16 cellular contexts compared by ENCODE assay signal in genomic region chr18:33830210-33830609, GRCh38.
A peak's percentile ranks its signal among the peaks of the same experiment; 100 is the strongest.
DNase-seq lines count a peak whose midpoint lies in the region; ATAC-seq, FAIRE-seq and TF ChIP-seq lines count a peak whose summit lies in the region.
"Had no signal": no experiment of that assay in that cellular context is flagged by ENCODE, and none has a peak within 500 bp of the region (broad histone marks: within the 10 kb centered on the region; RNA-seq: fewer than 3 reads in every experiment).

No MANE protein-coding gene starts in this region.

- TF ChIP-seq CTCF in VCaP (conservative IDR thresholded peaks at IDR 0.05) = no peak

- H3K27ac ChIP-seq in VCaP (peak overlapping the region; percentile 69), small intestine (ENCODE audit: low read depth in 1 of 2, low read length in 1 of 2) (no peak overlapping the region)
- H3K27ac ChIP-seq: BLaER1 treated with 17β-estradiol and CSF1 and Interleukin-3, amounts not matched to agents 10 nM and 100 nM; GM23248; HL-60 had no signal

- 26 to 77% (median 54%) methylated on average over 1 of the region's 1 CpG for WGBS in small intestine, 3 donors

- no peak for FAIRE-seq in small intestine (lab: Jason Lieb, UNC)
- FAIRE-seq: G401.6, GM12891, GM19239 had no signal

- H3K4me3 ChIP-seq in small intestine (ENCODE audit: low read depth in 1 of 2, low read length in 2 of 2) = no peak overlapping the region
- H3K4me3 ChIP-seq: BLaER1 treated with 17β-estradiol and CSF1 and Interleukin-3, amounts not matched to agents 10 nM and 100 nM; GM23248; HAP-1 had no signal

- H3K9me3 ChIP-seq in small intestine (ENCODE audit: control insufficient read depth, low read depth) = no peaks in the 10 kb centered on the region
- H3K9me3 ChIP-seq: HAP-1 had no signal

- H3K27me3 ChIP-seq in small intestine (ENCODE audit: control insufficient read depth in 2 of 2, insufficient read depth in 2 of 2, low read length in 2 of 2) = no peaks in the 10 kb centered on the region
- H3K27me3 ChIP-seq: BLaER1 treated with 17β-estradiol and CSF1 and Interleukin-3, amounts not matched to agents 10 nM and 100 nM had no signal

- DNase-seq in NCI-H1417 treated with DMSO at 0.1 percent for 48 hours (lab: John Stamatoyannopoulos, UW) (peak; percentile 21), NCI-H1417 (lab: John Stamatoyannopoulos, UW) (no peak), DMS53 (lab: John Stamatoyannopoulos, UW) (peak; percentile 61), small intestine (peak; percentile 53), dermis blood vessel endothelial cell (no peak)
- DNase-seq in stimulated activated naive CD8-positive, alpha-beta T cell treated with anti-CD3 and anti-CD28 coated beads, Interleukin-15, Interleukin-2, amounts not matched to agents 100 U/mL and 50 U/mL, for 24 hours = no peak
- DNase-seq: Calu3; CD8-positive, alpha-beta T cell; GM23248 had no signal

- H3K4me1 ChIP-seq in small intestine (ENCODE audit: control insufficient read depth in 2 of 2, insufficient read depth in 1 of 2, low read depth in 1 of 2, low read length in 1 of 2) = no peaks in the 10 kb centered on the region
- H3K4me1 ChIP-seq: HAP-1 had no signal

- no peak for ATAC-seq in stimulated activated naive CD8-positive, alpha-beta T cell treated with anti-CD3 and anti-CD28 coated beads, Interleukin-15, Interleukin-2, amounts not matched to agents 100 U/mL and 50 U/mL, for 24 hours
- ATAC-seq: CD8-positive, alpha-beta T cell had no signal

- H3K36me3 ChIP-seq in small intestine (ENCODE audit: control insufficient read depth in 2 of 2, insufficient read depth in 2 of 2, low read length in 2 of 2) = no peaks in the 10 kb centered on the region
- H3K36me3 ChIP-seq: BLaER1 treated with 17β-estradiol and CSF1 and Interleukin-3, amounts not matched to agents 10 nM and 100 nM; HAP-1 had no signal

Comparison
In these comparisons a context has a peak if more than half of its experiments do, and no peak if none do; other contexts are left out.
1. DNase-seq: peak in NCI-H1417 treated with DMSO at 0.1 percent for 48 hours (single experiment), DMS53 (single experiment) and small intestine (single experiment); none in NCI-H1417 (0 of 3), stimulated activated naive CD8-positive, alpha-beta T cell treated with anti-CD3 and anti-CD28 coated beads, Interleukin-15, Interleukin-2, amounts not matched to agents 100 U/mL and 50 U/mL, for 24 hours (single experiment) and dermis blood vessel endothelial cell (single experiment).